8 cellular contexts compared by ENCODE assay signal in genomic region chr19:1271528-1272422, GRCh38. TPM values are rescaled to one million over a fixed set of nuclear protein-coding genes. Genes with fewer than 3 reads are reported as not detected.
DNase-seq lines count a peak whose midpoint lies in the region; ATAC-seq, FAIRE-seq and TF ChIP-seq lines count a peak whose summit lies in the region.
"Had no signal": no experiment of that assay in that cellular context is flagged by ENCODE, and none has a peak within 500 bp of the region (broad histone marks: within the 10 kb centered on the region; RNA-seq: fewer than 3 reads in every experiment).

No MANE protein-coding gene starts in this region.

- peak overlapping the region in 3 of 5 donors; percentile 76 to 95 (median 85) for H3K9ac ChIP-seq in subcutaneous abdominal adipose tissue (ENCODE audit: low read length in 5 of 5)

- H3K27ac Mint-ChIP-seq in IgD-negative memory B cell (peak overlapping the region; percentile 63 to 95 (median 95)), immature natural killer cell (peak overlapping the region; percentile 16 to 95 (median 89))
- peak overlapping the region; percentile 91 for H3K27ac Mint-ChIP-seq in activated T-helper 17 cell treated with anti-CD3 and anti-CD28 coated beads, Interleukin-2, amount 50 U/mL, for 72 hours

- H3K4me3 ChIP-seq in subcutaneous abdominal adipose tissue (ENCODE audit: low read depth in 1 of 5, low read length in 5 of 5) (peak overlapping the region in 4 of 5 donors; percentile 59 to 81 (median 78)), left lung (peak overlapping the region in 1 of 2 donors; percentile 84)

- peak in 1 of 3 donors; percentile 16 for DNase-seq in immature natural killer cell
- no peak for DNase-seq in activated effector memory CD4-positive, alpha-beta T cell treated with Interleukin-2 at 50 U/mL for 16 hours
- no peak for DNase-seq in left lung
- DNase-seq in urothelium cell line (ENCODE audit: low spot score) = no peak

- no peak for TF ChIP-seq CTCF in left lung (IDR thresholded peaks at IDR 0.05)

- H3K27me3 ChIP-seq in subcutaneous abdominal adipose tissue (ENCODE audit: control insufficient read depth in 5 of 5, insufficient read depth in 4 of 5, low read length in 5 of 5) (no peaks in the 10 kb centered on the region), left lung (no peaks in the 10 kb centered on the region)

- peaks cover 19 to 89% (median 85%) of the 10 kb centered on the region in 5 donors for H3K4me1 ChIP-seq in subcutaneous abdominal adipose tissue (ENCODE audit: control insufficient read depth in 5 of 5, insufficient read depth in 5 of 5, low read length in 5 of 5)
- H3K4me1 ChIP-seq in left lung = peaks cover 56 to 86% of the 10 kb centered on the region in 2 donors

- no peaks in the 10 kb centered on the region for H3K27me3 Mint-ChIP-seq in IgD-negative memory B cell
- H3K27me3 Mint-ChIP-seq in activated T-helper 17 cell treated with anti-CD3 and anti-CD28 coated beads, Interleukin-2, amount 50 U/mL, for 72 hours = no peaks in the 10 kb centered on the region
- H3K27me3 Mint-ChIP-seq in immature natural killer cell (ENCODE audit: low read depth in 3 of 3) = peaks cover 29 to 50% (median 42%) of the 10 kb centered on the region in 3 donors

- peak overlapping the region; percentile 91 for H3K27ac ChIP-seq in subcutaneous abdominal adipose tissue (ENCODE audit: low read depth, low read length)
- H3K27ac ChIP-seq in left lung = peak overlapping the region in 1 of 2 donors; percentile 99

- no peak for FAIRE-seq in urothelium cell line (lab: Jason Lieb, UNC)
- FAIRE-seq: RCC 7860 had no signal

- H3K9me3 ChIP-seq in subcutaneous abdominal adipose tissue (ENCODE audit: control insufficient read depth in 5 of 5, low read length in 5 of 5) = no peaks in the 10 kb centered on the region
- no peaks in the 10 kb centered on the region for H3K9me3 ChIP-seq in left lung

- H3K4me1 Mint-ChIP-seq in IgD-negative memory B cell (peaks cover 33 to 38% (median 37%) of the 10 kb centered on the region in 3 donors), immature natural killer cell (peaks cover 64 to 68% of the 10 kb centered on the region in 2 donors)
- H3K4me1 Mint-ChIP-seq in activated T-helper 17 cell treated with anti-CD3 and anti-CD28 coated beads, Interleukin-2, amount 50 U/mL, for 72 hours = peaks cover 37% of the 10 kb centered on the region

- H3K9me3 Mint-ChIP-seq in IgD-negative memory B cell = no peaks in the 10 kb centered on the region
- no peaks in the 10 kb centered on the region for H3K9me3 Mint-ChIP-seq in activated T-helper 17 cell treated with anti-CD3 and anti-CD28 coated beads, Interleukin-2, amount 50 U/mL, for 72 hours
- no peaks in the 10 kb centered on the region for H3K9me3 Mint-ChIP-seq in immature natural killer cell

- H3K36me3 Mint-ChIP-seq in IgD-negative memory B cell (peaks cover 5% of the 10 kb centered on the region), immature natural killer cell (peaks cover 13 to 31% (median 14%) of the 10 kb centered on the region in 3 donors)
- peaks cover 81% of the 10 kb centered on the region for H3K36me3 Mint-ChIP-seq in activated T-helper 17 cell treated with anti-CD3 and anti-CD28 coated beads, Interleukin-2, amount 50 U/mL, for 72 hours (ENCODE audit: low read depth)

- peaks cover 0 to 46% (median 41%) of the 10 kb centered on the region in 5 donors for H3K36me3 ChIP-seq in subcutaneous abdominal adipose tissue (ENCODE audit: control insufficient read depth in 5 of 5, insufficient read depth in 5 of 5, low read length in 5 of 5)
- H3K36me3 ChIP-seq in left lung = peaks cover 4 to 47% of the 10 kb centered on the region in 2 donors

- intact Hi-C loops in left lung (cut with DNase I) = no loop called here

- H3K4me3 Mint-ChIP-seq in IgD-negative memory B cell = peak overlapping the region; percentile 84 to 94 (median 90)
- H3K4me3 Mint-ChIP-seq in activated T-helper 17 cell treated with anti-CD3 and anti-CD28 coated beads, Interleukin-2, amount 50 U/mL, for 72 hours = peak overlapping the region; percentile 87
- H3K4me3 Mint-ChIP-seq in immature natural killer cell = peak overlapping the region; percentile 83 to 89 (median 85)

- ATAC-seq in activated T-helper 17 cell treated with anti-CD3 and anti-CD28 coated beads, Interleukin-2, amount 50 U/mL, for 72 hours (replicated peaks) = no peak
- ATAC-seq in left lung = no peak

RNA-seq across cellular contexts. Expression of gene CIRBP, which starts 2.6 kb away (rescaled TPM):
- polyA plus RNA-seq in IgD-negative memory B cell = 377 TPM
- 100 to 1,000 TPM; 150 to 172 TPM for total RNA-seq in activated T-helper 17 cell treated with anti-CD3 and anti-CD28 coated beads, Interleukin-2, amount 50 U/mL, for 72 hours
- 100 to 1,000 TPM; 146 to 246 (median 197) TPM for polyA plus RNA-seq in immature natural killer cell
- total RNA-seq in left lung = 100 to 1,000 TPM; 220 to 235 TPM

RNA-seq across cellular contexts. Expression of gene FAM174C, which starts 3.6 kb away (rescaled TPM):
- polyA plus RNA-seq in IgD-negative memory B cell (115 TPM), immature natural killer cell (10 to 100 TPM; 50.5 to 98.4 (median 86.9) TPM)
- total RNA-seq in activated T-helper 17 cell treated with anti-CD3 and anti-CD28 coated beads, Interleukin-2, amount 50 U/mL, for 72 hours = 10 to 100 TPM; 52.9 to 85.9 TPM
- 10 to 100 TPM; 48.0 to 58.7 TPM for total RNA-seq in left lung

RNA-seq across cellular contexts. Expression of gene EFNA2, which starts 13.9 kb away (rescaled TPM):
- not detected for polyA plus RNA-seq in IgD-negative memory B cell
- total RNA-seq in activated T-helper 17 cell treated with anti-CD3 and anti-CD28 coated beads, Interleukin-2, amount 50 U/mL, for 72 hours = not detected
- polyA plus RNA-seq in immature natural killer cell = not detected
- under 1 TPM in 1 of 2 donors, not detected in 1; 0.52 TPM for total RNA-seq in left lung

RNA-seq across cellular contexts. Expression of gene MIDN, which starts 23.4 kb away (rescaled TPM):
- 4.8 TPM for polyA plus RNA-seq in IgD-negative memory B cell
- total RNA-seq in activated T-helper 17 cell treated with anti-CD3 and anti-CD28 coated beads, Interleukin-2, amount 50 U/mL, for 72 hours = 10 to 100 TPM; 51.4 to 56.8 TPM
- 10 to 100 TPM in 2 of 3 donors, 1 to 10 TPM in 1; 4.9 to 16.0 (median 10.8) TPM for polyA plus RNA-seq in immature natural killer cell
- 100 to 1,000 TPM in 1 of 2 donors, 10 to 100 TPM in 1; 87.4 to 115 TPM for total RNA-seq in left lung

RNA-seq across cellular contexts. Expression of gene ATP5F1D, which starts 30.2 kb away (rescaled TPM):
- polyA plus RNA-seq in IgD-negative memory B cell (339 TPM), immature natural killer cell (100 to 1,000 TPM; 145 to 310 (median 303) TPM)
- total RNA-seq in activated T-helper 17 cell treated with anti-CD3 and anti-CD28 coated beads, Interleukin-2, amount 50 U/mL, for 72 hours = 100 to 1,000 TPM; 148 to 210 TPM
- 100 to 1,000 TPM; 139 to 161 TPM for total RNA-seq in left lung
